Comparison of ENCODE assay signal across 1 cellular context in the genomic region with DNA sequence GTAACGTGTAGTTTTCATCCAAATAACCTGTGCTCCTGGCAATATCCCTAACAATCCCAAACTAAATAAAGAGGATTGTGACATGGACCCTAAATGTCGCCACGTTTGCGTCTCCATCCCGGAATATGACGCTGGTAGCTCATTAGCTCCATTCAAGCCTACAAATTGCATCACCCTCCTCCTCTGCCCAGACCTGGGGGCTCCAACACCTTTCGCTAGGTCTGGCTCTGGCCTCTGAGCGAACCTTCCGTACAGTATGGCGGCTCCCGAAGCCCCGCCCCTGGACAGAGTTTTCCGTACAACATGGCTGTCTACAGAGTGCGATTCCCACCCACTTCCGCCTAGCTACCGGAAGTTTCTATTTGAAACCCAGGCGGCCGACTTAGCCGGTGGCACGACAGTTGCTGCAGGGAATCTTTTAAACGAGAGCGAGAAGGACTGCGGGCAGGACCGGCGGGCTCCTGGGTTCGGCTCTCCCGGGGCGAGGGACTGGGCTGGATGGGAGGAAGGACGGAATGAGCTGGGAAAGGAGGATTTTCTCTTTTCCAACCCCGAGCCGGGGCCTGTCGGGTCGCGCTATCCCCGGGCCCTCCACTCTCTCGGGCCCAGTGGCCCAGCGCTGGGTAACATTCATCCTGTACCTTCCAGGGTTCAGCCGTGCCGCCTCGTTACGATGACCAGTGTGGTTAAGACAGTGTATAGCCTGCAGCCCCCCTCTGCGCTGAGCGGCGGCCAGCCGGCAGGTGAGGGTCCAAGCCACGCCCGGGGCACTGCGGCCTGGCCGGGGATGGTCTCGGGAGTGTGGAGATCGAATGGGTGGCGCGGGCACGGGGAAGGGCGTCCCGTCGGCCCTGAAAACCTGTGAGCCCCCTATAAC.
TF ChIP-seq lines count a peak whose summit lies in the region.

A gene with protein sequence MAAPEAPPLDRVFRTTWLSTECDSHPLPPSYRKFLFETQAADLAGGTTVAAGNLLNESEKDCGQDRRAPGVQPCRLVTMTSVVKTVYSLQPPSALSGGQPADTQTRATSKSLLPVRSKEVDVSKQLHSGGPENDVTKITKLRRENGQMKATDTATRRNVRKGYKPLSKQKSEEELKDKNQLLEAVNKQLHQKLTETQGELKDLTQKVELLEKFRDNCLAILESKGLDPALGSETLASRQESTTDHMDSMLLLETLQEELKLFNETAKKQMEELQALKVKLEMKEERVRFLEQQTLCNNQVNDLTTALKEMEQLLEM (plus strand): TSS at position 142 of the 877 bp plus-strand sequence. CDS start 115 bp downstream, at position 257.

TF ChIP-seq in HepG2, 621 proteins besides CTCF, POLR2A, EP300 and RAD21 (continued from another document and continues in another):
- TF ChIP-seq ZNF678 (CRISPR knock-in tag; IDR thresholded peaks at IDR 0.05) = peak; percentile 52; the same call in 1 of the 2 replicates
- no peak for TF ChIP-seq MIER3 (CRISPR knock-in tag; IDR thresholded peaks at IDR 0.05; ENCODE audit: borderline replicate concordance)
- peak; percentile 85 for TF ChIP-seq GABPA (IDR thresholded peaks at IDR 0.05; ENCODE audit: low read depth, low read length)
- TF ChIP-seq GABPA (CRISPR knock-in tag; IDR thresholded peaks at IDR 0.05; ENCODE audit: low read depth) = peak; percentile 99
- no peak for TF ChIP-seq FOSL1 (CRISPR knock-in tag; IDR thresholded peaks at IDR 0.05; ENCODE audit: borderline replicate concordance)
- TF ChIP-seq PHB2 (IDR thresholded peaks at IDR 0.05; ENCODE audit: partially characterized antibody) = no peak
- peak; percentile 51; the same call in 1 of the 2 replicates for TF ChIP-seq ZNF572 (CRISPR knock-in tag; IDR thresholded peaks at IDR 0.05)
- TF ChIP-seq MAFK (conservative IDR thresholded peaks at IDR 0.05 in 1 of 2, IDR thresholded peaks at IDR 0.05 in 1 of 2; ENCODE audit: low read length in 2 of 2) = no peak
- 0 out of 2 replicates have a peak, but pooled peaks have one; percentile 47 for TF ChIP-seq ZNF598 (CRISPR knock-in tag; IDR thresholded peaks at IDR 0.05; ENCODE audit: borderline replicate concordance)
- no peak for TF ChIP-seq GTF3A (CRISPR knock-in tag; conservative IDR thresholded peaks at IDR 0.05)
- TF ChIP-seq GFI1 (CRISPR knock-in tag; IDR thresholded peaks at IDR 0.05; ENCODE audit: borderline replicate concordance) = peak; percentile 31; the same call in 1 of the 2 replicates
- TF ChIP-seq ZNF652 (CRISPR knock-in tag; IDR thresholded peaks at IDR 0.05; ENCODE audit: borderline replicate concordance, low read depth) = no peak
- peak; percentile 66; the same call in 1 of the 2 replicates for TF ChIP-seq ELF4 (CRISPR knock-in tag; IDR thresholded peaks at IDR 0.05; ENCODE audit: borderline replicate concordance)
- TF ChIP-seq ZNF768 (CRISPR knock-in tag; IDR thresholded peaks at IDR 0.05) = 0 out of 2 replicates have a peak, but pooled peaks have one; percentile 26
- TF ChIP-seq SRY (CRISPR knock-in tag; IDR thresholded peaks at IDR 0.05) = peak; percentile 44; the same call in 1 of the 2 replicates
- no peak for TF ChIP-seq SETDB1 (CRISPR knock-in tag; IDR thresholded peaks at IDR 0.05; ENCODE audit: borderline replicate concordance)
- TF ChIP-seq GATAD1 (CRISPR knock-in tag; IDR thresholded peaks at IDR 0.05) = peak; percentile 77
- TF ChIP-seq GABPB1 (CRISPR knock-in tag; IDR thresholded peaks at IDR 0.05) = peak; percentile 97
- TF ChIP-seq KDM2A (CRISPR knock-in tag; IDR thresholded peaks at IDR 0.05; ENCODE audit: borderline replicate concordance, low read depth) = peak; percentile 54
- TF ChIP-seq ZC3H4 (CRISPR knock-in tag; IDR thresholded peaks at IDR 0.05; ENCODE audit: borderline replicate concordance) = no peak
- TF ChIP-seq KDM1A (CRISPR knock-in tag; IDR thresholded peaks at IDR 0.05) = no peak
- no peak for TF ChIP-seq YEATS2 (CRISPR knock-in tag; IDR thresholded peaks at IDR 0.05; ENCODE audit: borderline replicate concordance)
- TF ChIP-seq SP4 (CRISPR knock-in tag; IDR thresholded peaks at IDR 0.05) = 0 out of 2 replicates have a peak, but pooled peaks have one; percentile 10
- TF ChIP-seq U2AF1 (optimal IDR thresholded peaks at IDR 0.05; ENCODE audit: low read depth, low read length) = no peak
- TF ChIP-seq HDAC6 (IDR thresholded peaks at IDR 0.05; ENCODE audit: low read depth, low read length) = no peak
- TF ChIP-seq, protein P1, sequence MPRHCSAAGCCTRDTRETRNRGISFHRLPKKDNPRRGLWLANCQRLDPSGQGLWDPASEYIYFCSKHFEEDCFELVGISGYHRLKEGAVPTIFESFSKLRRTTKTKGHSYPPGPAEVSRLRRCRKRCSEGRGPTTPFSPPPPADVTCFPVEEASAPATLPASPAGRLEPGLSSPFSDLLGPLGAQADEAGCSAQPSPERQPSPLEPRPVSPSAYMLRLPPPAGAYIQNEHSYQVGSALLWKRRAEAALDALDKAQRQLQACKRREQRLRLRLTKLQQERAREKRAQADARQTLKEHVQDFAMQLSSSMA (CRISPR knock-in tag; IDR thresholded peaks at IDR 0.05) = no peak
- TF ChIP-seq KLF12 (CRISPR knock-in tag; IDR thresholded peaks at IDR 0.05; ENCODE audit: borderline replicate concordance) = no peak
- TF ChIP-seq MTF1 (CRISPR knock-in tag; IDR thresholded peaks at IDR 0.05) = no peak
- no peak; the same call in 1 of the 2 replicates for TF ChIP-seq YEATS4 (CRISPR knock-in tag; IDR thresholded peaks at IDR 0.05; ENCODE audit: borderline replicate concordance)
- no peak for TF ChIP-seq CENPX (CRISPR knock-in tag; IDR thresholded peaks at IDR 0.05)
- peak; percentile 71 for TF ChIP-seq CEBPB (IDR thresholded peaks at IDR 0.05; ENCODE audit: borderline replicate concordance, low read depth, low read length)
- TF ChIP-seq ZNF343 (CRISPR knock-in tag; IDR thresholded peaks at IDR 0.05) = peak; percentile 77; the same call in 1 of the 2 replicates
- TF ChIP-seq MTF2 (CRISPR knock-in tag; IDR thresholded peaks at IDR 0.05; ENCODE audit: borderline replicate concordance) = no peak
- no peak for TF ChIP-seq KDM4B (CRISPR knock-in tag; IDR thresholded peaks at IDR 0.05)
- peak; percentile 47; the same call in 1 of the 2 replicates for TF ChIP-seq ERF (CRISPR knock-in tag; IDR thresholded peaks at IDR 0.05)
- peak; percentile 48; the same call in 1 of the 2 replicates for TF ChIP-seq TMF1 (CRISPR knock-in tag; IDR thresholded peaks at IDR 0.05; ENCODE audit: low read depth)
- TF ChIP-seq FOXC1 (CRISPR knock-in tag; IDR thresholded peaks at IDR 0.05; ENCODE audit: borderline replicate concordance) = no peak
- peak; percentile 75; the same call in 1 of the 2 replicates for TF ChIP-seq HOXA3 (CRISPR knock-in tag; IDR thresholded peaks at IDR 0.05)
- no peak for TF ChIP-seq SRSF4 (IDR thresholded peaks at IDR 0.05; ENCODE audit: low read depth, low read length, poor library complexity, severe bottlenecking)
- no peak for TF ChIP-seq RARG (CRISPR knock-in tag; IDR thresholded peaks at IDR 0.05; ENCODE audit: low read depth)
- TF ChIP-seq ZNF781 (CRISPR knock-in tag; IDR thresholded peaks at IDR 0.05; ENCODE audit: borderline replicate concordance, not compliant biosample characterization) = no peak
- TF ChIP-seq TP53 (CRISPR knock-in tag; conservative IDR thresholded peaks at IDR 0.05) = no peak
- TF ChIP-seq RXRA (CRISPR knock-in tag; IDR thresholded peaks at IDR 0.05) = no peak
- 0 out of 2 replicates have a peak, but pooled peaks have one; percentile 24 for TF ChIP-seq ZNF136 (CRISPR knock-in tag; IDR thresholded peaks at IDR 0.05; ENCODE audit: low read depth)
- TF ChIP-seq KAT7 (CRISPR knock-in tag; IDR thresholded peaks at IDR 0.05; ENCODE audit: borderline replicate concordance) = no peak
- TF ChIP-seq MIER2 (CRISPR knock-in tag; IDR thresholded peaks at IDR 0.05) = 0 out of 2 replicates have a peak, but pooled peaks have one; percentile 34
- TF ChIP-seq, protein P2, sequence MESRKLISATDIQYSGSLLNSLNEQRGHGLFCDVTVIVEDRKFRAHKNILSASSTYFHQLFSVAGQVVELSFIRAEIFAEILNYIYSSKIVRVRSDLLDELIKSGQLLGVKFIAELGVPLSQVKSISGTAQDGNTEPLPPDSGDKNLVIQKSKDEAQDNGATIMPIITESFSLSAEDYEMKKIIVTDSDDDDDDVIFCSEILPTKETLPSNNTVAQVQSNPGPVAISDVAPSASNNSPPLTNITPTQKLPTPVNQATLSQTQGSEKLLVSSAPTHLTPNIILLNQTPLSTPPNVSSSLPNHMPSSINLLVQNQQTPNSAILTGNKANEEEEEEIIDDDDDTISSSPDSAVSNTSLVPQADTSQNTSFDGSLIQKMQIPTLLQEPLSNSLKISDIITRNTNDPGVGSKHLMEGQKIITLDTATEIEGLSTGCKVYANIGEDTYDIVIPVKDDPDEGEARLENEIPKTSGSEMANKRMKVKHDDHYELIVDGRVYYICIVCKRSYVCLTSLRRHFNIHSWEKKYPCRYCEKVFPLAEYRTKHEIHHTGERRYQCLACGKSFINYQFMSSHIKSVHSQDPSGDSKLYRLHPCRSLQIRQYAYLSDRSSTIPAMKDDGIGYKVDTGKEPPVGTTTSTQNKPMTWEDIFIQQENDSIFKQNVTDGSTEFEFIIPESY (CRISPR knock-in tag; IDR thresholded peaks at IDR 0.05) = no peak
- TF ChIP-seq POLR2AphosphoS5 (IDR thresholded peaks at IDR 0.05; ENCODE audit: low read depth, low read length) = peak; percentile 72
- TF ChIP-seq HCFC1 (IDR thresholded peaks at IDR 0.05; ENCODE audit: low read depth, low read length) = peak; percentile 84
- peak; percentile 91 for TF ChIP-seq KDM5A (IDR thresholded peaks at IDR 0.05; ENCODE audit: borderline replicate concordance, low read length)
- TF ChIP-seq, protein P3, sequence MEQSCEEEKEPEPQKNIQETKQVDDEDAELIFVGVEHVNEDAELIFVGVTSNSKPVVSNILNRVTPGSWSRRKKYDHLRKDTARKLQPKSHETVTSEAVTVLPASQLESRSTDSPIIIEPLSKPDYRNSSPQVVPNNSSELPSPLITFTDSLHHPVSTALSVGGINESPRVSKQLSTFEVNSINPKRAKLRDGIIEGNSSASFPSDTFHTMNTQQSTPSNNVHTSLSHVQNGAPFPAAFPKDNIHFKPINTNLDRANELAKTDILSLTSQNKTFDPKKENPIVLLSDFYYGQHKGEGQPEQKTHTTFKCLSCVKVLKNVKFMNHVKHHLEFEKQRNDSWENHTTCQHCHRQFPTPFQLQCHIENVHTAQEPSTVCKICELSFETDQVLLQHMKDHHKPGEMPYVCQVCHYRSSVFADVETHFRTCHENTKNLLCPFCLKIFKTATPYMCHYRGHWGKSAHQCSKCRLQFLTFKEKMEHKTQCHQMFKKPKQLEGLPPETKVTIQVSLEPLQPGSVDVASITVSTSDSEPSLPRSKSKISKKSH (CRISPR knock-in tag; IDR thresholded peaks at IDR 0.05; ENCODE audit: borderline replicate concordance) = peak; percentile 93
- no peak for TF ChIP-seq MLLT10 (CRISPR knock-in tag; IDR thresholded peaks at IDR 0.05)
- 0 out of 2 replicates have a peak, but pooled peaks have one; percentile 53 for TF ChIP-seq ZNF274 (CRISPR knock-in tag; IDR thresholded peaks at IDR 0.05)
- TF ChIP-seq TGIF2 (CRISPR knock-in tag; IDR thresholded peaks at IDR 0.05) = 0 out of 2 replicates have a peak, but pooled peaks have one; percentile 26
- TF ChIP-seq ZNF841 (CRISPR knock-in tag; IDR thresholded peaks at IDR 0.05; ENCODE audit: borderline replicate concordance) = no peak
- TF ChIP-seq, protein P4, sequence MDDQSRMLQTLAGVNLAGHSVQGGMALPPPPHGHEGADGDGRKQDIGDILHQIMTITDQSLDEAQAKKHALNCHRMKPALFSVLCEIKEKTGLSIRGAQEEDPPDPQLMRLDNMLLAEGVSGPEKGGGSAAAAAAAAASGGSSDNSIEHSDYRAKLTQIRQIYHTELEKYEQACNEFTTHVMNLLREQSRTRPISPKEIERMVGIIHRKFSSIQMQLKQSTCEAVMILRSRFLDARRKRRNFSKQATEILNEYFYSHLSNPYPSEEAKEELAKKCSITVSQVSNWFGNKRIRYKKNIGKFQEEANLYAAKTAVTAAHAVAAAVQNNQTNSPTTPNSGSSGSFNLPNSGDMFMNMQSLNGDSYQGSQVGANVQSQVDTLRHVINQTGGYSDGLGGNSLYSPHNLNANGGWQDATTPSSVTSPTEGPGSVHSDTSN (CRISPR knock-in tag; IDR thresholded peaks at IDR 0.05; ENCODE audit: borderline replicate concordance) = no peak
- TF ChIP-seq ONECUT2 (CRISPR knock-in tag; IDR thresholded peaks at IDR 0.05) = no peak
- no peak for TF ChIP-seq CAMTA2 (CRISPR knock-in tag; IDR thresholded peaks at IDR 0.05; ENCODE audit: borderline replicate concordance)
- TF ChIP-seq, protein P5, sequence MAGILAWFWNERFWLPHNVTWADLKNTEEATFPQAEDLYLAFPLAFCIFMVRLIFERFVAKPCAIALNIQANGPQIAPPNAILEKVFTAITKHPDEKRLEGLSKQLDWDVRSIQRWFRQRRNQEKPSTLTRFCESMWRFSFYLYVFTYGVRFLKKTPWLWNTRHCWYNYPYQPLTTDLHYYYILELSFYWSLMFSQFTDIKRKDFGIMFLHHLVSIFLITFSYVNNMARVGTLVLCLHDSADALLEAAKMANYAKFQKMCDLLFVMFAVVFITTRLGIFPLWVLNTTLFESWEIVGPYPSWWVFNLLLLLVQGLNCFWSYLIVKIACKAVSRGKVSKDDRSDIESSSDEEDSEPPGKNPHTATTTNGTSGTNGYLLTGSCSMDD (CRISPR knock-in tag; IDR thresholded peaks at IDR 0.05) = no peak
- peak; percentile 73; the same call in 1 of the 2 replicates for TF ChIP-seq ZSCAN31 (CRISPR knock-in tag; IDR thresholded peaks at IDR 0.05; ENCODE audit: low read depth)
- TF ChIP-seq, protein P6, sequence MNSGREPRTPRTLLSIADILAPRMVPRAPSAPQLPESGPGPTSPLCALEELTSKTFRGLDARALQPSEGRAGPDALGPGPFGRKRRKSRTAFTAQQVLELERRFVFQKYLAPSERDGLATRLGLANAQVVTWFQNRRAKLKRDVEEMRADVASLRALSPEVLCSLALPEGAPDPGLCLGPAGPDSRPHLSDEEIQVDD (CRISPR knock-in tag; IDR thresholded peaks at IDR 0.05; ENCODE audit: borderline replicate concordance) = no peak
